In the genomic region with DNA sequence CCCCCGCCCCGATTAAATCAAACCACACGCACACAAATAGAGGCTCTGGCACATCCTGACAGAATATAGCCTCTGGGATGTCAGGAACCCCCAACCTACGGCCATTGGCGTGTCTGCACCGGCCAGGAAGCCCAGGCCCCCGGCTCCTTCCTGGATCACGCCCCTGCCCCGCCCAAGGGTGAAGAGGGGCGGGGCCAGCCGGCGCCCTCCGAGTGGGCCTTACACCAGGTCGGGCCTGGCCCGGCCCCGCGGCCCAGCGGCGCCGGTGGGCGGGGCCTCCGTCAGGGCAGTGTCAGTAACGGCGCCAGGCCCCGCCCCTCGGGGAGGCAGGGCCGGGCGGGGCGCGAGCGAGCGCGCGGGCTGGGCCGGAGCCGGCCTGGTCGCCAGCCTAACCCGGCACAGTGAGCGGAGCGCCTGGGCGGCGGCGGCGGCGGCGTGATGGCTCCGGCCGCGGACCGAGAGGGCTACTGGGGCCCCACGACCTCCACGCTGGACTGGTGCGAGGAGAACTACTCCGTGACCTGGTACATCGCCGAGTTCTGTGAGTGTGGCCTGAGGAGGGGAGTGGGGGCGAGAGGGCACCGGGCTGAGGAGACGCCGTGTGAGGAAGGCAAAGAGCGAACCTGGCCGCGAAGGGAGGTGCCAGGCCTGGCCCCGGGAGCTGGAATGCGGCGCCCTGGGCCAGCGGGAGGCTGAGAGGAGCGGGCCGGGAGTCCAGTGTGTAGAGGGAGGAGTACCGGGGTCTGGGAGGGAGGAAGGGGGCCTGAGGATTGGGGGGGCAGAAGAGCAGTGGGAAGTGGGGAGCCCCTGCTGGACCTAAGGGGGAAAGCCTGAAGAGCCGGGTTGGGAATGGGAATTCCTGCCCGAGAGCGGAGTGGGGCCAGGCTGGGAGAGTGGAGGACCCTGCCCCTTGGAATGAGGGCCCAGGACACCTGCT, we compare ENCODE assay signal across 8 cellular contexts. TPM values are rescaled to one million over a fixed set of nuclear protein-coding genes. Genes with fewer than 3 reads are reported as not detected.
DNase-seq lines count a peak whose midpoint lies in the region; ATAC-seq and TF ChIP-seq lines count a peak whose summit lies in the region.

Gene ACER3 (plus strand): TSS at position 380 of the 937 bp plus-strand sequence. CDS start 59 bp downstream, at position 439.

- H3K4me3 ChIP-seq in BE2C (ENCODE audit: low read depth, low read length) = peak within 1 kb of the TSS; percentile 82
- H3K4me3 ChIP-seq in choroid plexus epithelial cell (ENCODE audit: low read depth, low read length) = peak within 1 kb of the TSS; percentile 87

- no peaks in the 10 kb centered on the region for H3K9me3 ChIP-seq in BE2C

- TF ChIP-seq CTCF in BE2C (IDR thresholded peaks at IDR 0.05; ENCODE audit: low read depth, low read length) (peak; percentile 23; the same call in 1 of the 2 replicates), choroid plexus epithelial cell (conservative IDR thresholded peaks at IDR 0.05; ENCODE audit: low read depth, low read length) (peak; percentile 43)

- peaks cover 4% of the 10 kb centered on the region; the same call in 1 of the 2 replicates for H3K4me1 ChIP-seq in BE2C

- H3K36me3 ChIP-seq in BE2C = no peaks in the 10 kb centered on the region

- intact Hi-C loops in left colon (cut with DNase I, micrococcal nuclease) = no loop called here

- ATAC-seq in GM19035 (IDR thresholded peaks at IDR 0.05; ENCODE audit: unreplicated experiment) = peak; percentile 93
- ATAC-seq in HG03342 (IDR thresholded peaks at IDR 0.05; ENCODE audit: unreplicated experiment) = peak; percentile 93
- ATAC-seq in left colon = peak; percentile 96

- no peaks in the 10 kb centered on the region for H3K27me3 ChIP-seq in BE2C

- DNase-seq in BE2C (peak; percentile 97), NCI-H446 (lab: John Stamatoyannopoulos, UW) (peak; percentile 41 to 95), choroid plexus epithelial cell (ENCODE audit: low read depth) (peak; percentile 88), left colon (peak; percentile 90 to 95)
- peak; percentile 80 to 83 for DNase-seq in activated CD4-positive, alpha-beta T cell treated with anti-CD3 and anti-CD28 coated beads for 24 hours (ENCODE audit: low read depth in 2 of 2)
- peak; percentile 85 for DNase-seq in stimulated activated CD4-positive, alpha-beta T cell treated with anti-CD3 and anti-CD28 coated beads, Interleukin-1b, Interleukin-23, amount 100 ng/mL, for 48 hours

RNA-seq across cellular contexts. Expression of gene ACER3, which starts in this region (rescaled TPM):
- 2.8 TPM for polyA plus RNA-seq in BE2C (2012; ENCODE audit: insufficient read depth, insufficient read length, low read depth)
- 10 to 100 TPM; 38.9 to 55.5 TPM for total RNA-seq in left colon

Comparison
In these comparisons a context has a peak if more than half of its experiments do, and no peak if none do; other contexts are left out.
1. Peak in every context shown above with its lines: DNase-seq, ATAC-seq and H3K4me3 ChIP-seq.